ENCODE assay signal across 24 cellular contexts in the genomic region with DNA sequence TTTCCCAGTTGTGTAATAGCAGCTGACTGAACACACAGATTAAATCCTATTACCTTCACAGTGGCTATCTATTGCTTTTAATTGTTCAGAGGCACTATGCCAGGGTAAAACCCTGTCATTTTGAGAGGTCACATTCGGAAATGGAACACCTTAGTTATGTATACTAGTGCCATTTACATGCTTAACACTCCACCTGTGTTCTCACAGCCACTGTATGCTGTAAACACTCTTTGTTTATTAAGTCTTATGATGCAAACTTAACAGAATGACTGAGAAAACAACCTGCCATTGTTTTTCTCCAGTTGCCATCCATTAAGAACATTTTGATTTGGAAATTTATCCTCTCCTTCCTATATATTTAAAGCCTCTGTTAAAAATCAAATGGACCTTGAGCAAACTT.
DNase-seq lines count a peak whose midpoint lies in the region; ATAC-seq, FAIRE-seq and TF ChIP-seq lines count a peak whose summit lies in the region.
"Had no signal": no experiment of that assay in that cellular context is flagged by ENCODE, and none has a peak within 500 bp of the region (broad histone marks: within the 10 kb centered on the region; RNA-seq: fewer than 3 reads in every experiment).

No MANE protein-coding gene starts in this region.

- DNase-seq in COR-L47 (lab: John Stamatoyannopoulos, UW) (peak; percentile 37), H1 (ENCODE audit: low read depth in 1 of 2, low spot score in 2 of 2) (no peak), NCI-H1105 (lab: John Stamatoyannopoulos, UW) (no peak)
- DNase-seq in CD4-positive, alpha-beta T cell: no peak
- DNase-seq in activated CD4-positive, alpha-beta memory T cell treated with anti-CD3 and anti-CD28 coated beads for 36 hours: no peak
- DNase-seq: Calu3; CD4-positive, CD25-positive, alpha-beta regulatory T cell; DMS153; H7; HFFc6; NCI-H1092 treated with DMSO at 0.1 percent for 48 hours; NCI-H146; NCI-H2029; NCI-H226; NCI-H524 treated with DMSO at 0.1 percent for 48 hours; SJCRH30; T-cell had no signal

- peak overlapping the region; percentile 33 to 41; a peak in 2 of 4 replicates for H3K4me2 ChIP-seq in H1 (ENCODE audit: insufficient read depth in 1 of 2, low read depth in 2 of 2, low read length in 2 of 2)
- H3K4me2 ChIP-seq: KMS-11 had no signal

- H3K14ac ChIP-seq in H1 (ENCODE audit: insufficient read length): no peak overlapping the region

- H3K27me3 Mint-ChIP-seq in nephron (ENCODE audit: low read depth): peaks cover 4% of the 10 kb centered on the region
- H3K27me3 Mint-ChIP-seq in CD4-positive, alpha-beta T cell: no peaks in the 10 kb centered on the region
- no peaks in the 10 kb centered on the region for H3K27me3 Mint-ChIP-seq in activated CD4-positive, alpha-beta memory T cell treated with anti-CD3 and anti-CD28 coated beads for 36 hours
- H3K27me3 Mint-ChIP-seq: CD4-positive, CD25-positive, alpha-beta regulatory T cell; T-cell had no signal

- TF ChIP-seq RAD21 in H1 (IDR thresholded peaks at IDR 0.05 in 1 of 2, conservative IDR thresholded peaks at IDR 0.05 in 1 of 2; ENCODE audit: low read depth in 2 of 2, low read length in 2 of 2): no peak

- no peak overlapping the region for H4K8ac ChIP-seq in H1 (ENCODE audit: extremely low read depth, insufficient read depth, low read length)

- H3K18ac ChIP-seq in H1 (ENCODE audit: extremely low read depth, low read length): no peak overlapping the region

- H3K27ac Mint-ChIP-seq in nephron: peak overlapping the region in 2 of 3 experiments; percentile 13 to 92
- no peak overlapping the region for H3K27ac Mint-ChIP-seq in CD4-positive, alpha-beta T cell
- no peak overlapping the region for H3K27ac Mint-ChIP-seq in activated CD4-positive, alpha-beta memory T cell treated with anti-CD3 and anti-CD28 coated beads for 36 hours
- H3K27ac Mint-ChIP-seq: CD4-positive, CD25-positive, alpha-beta regulatory T cell; HFFc6; T-cell had no signal

- no peak for TF ChIP-seq CTCF in H1 (IDR thresholded peaks at IDR 0.05; ENCODE audit: control extremely low read depth in 1 of 3, insufficient read depth in 1 of 3, low read depth in 1 of 3, low read length in 3 of 3)
- TF ChIP-seq CTCF in nephron (IDR thresholded peaks at IDR 0.05; ENCODE audit: unreplicated experiment in 3 of 3): no peak
- no peak for TF ChIP-seq CTCF in CD4-positive, alpha-beta T cell (IDR thresholded peaks at IDR 0.05)

- peaks cover 19% of the 10 kb centered on the region for H3K4me1 ChIP-seq in HUES6 (ENCODE audit: control insufficient read depth, insufficient read depth, low read length)
- H3K4me1 ChIP-seq in H1 (replicated peaks in 1 of 4; ENCODE audit: control insufficient read depth in 3 of 4, insufficient read depth in 4 of 4, low read length in 3 of 4): peaks cover 0 to 9% (median 2%) of the 10 kb centered on the region in 4 experiments; a peak in 1 of 7 replicates
- H3K4me1 ChIP-seq: SJCRH30 had no signal

- H3K27me3 ChIP-seq in HUES6 (ENCODE audit: control insufficient read depth, insufficient read depth, low read length): no peaks in the 10 kb centered on the region
- H3K27me3 ChIP-seq in H1 (replicated peaks in 1 of 4; ENCODE audit: control insufficient read depth in 3 of 4, extremely low read depth in 1 of 4, insufficient read depth in 3 of 4, low read length in 3 of 4): no peaks in the 10 kb centered on the region
- no peaks in the 10 kb centered on the region for H3K27me3 ChIP-seq in CD4-positive, alpha-beta T cell (ENCODE audit: control insufficient read depth, insufficient read depth, low read length)
- H3K27me3 ChIP-seq: SJCRH30 had no signal

- no peak for FAIRE-seq in H1 (lab: Jason Lieb, UNC)
- FAIRE-seq: GM12891 had no signal

- ATAC-seq in CD4-positive, alpha-beta T cell (ENCODE audit: poor library complexity): no peak
- ATAC-seq in GM21737 (IDR thresholded peaks at IDR 0.05; ENCODE audit: unreplicated experiment): no peak
- ATAC-seq: Panc1, T-cell had no signal

- H2BK5ac ChIP-seq in H1 (ENCODE audit: low read depth, low read length): no peak overlapping the region

- H2BK120ac ChIP-seq in H1 (replicated peaks; ENCODE audit: low read depth, low read length): no peak overlapping the region

- H3K56ac ChIP-seq in H1 (replicated peaks; ENCODE audit: insufficient read length, low read depth, low read length): no peak overlapping the region

- H3K4ac ChIP-seq in H1 (replicated peaks; ENCODE audit: insufficient read length, low read depth, low read length): no peak overlapping the region

- H3K4me3 Mint-ChIP-seq in nephron: no peak overlapping the region
- no peak overlapping the region for H3K4me3 Mint-ChIP-seq in CD4-positive, alpha-beta T cell
- no peak overlapping the region for H3K4me3 Mint-ChIP-seq in activated CD4-positive, alpha-beta memory T cell treated with anti-CD3 and anti-CD28 coated beads for 36 hours
- H3K4me3 Mint-ChIP-seq: CD4-positive, CD25-positive, alpha-beta regulatory T cell; HFFc6; T-cell had no signal

- H2AFZ ChIP-seq in H1 (ENCODE audit: low read length): no peak overlapping the region

- no peaks in the 10 kb centered on the region for H3K79me1 ChIP-seq in H1 (ENCODE audit: low read depth, low read length)

- intact Hi-C loops in CD4-positive, alpha-beta T cell (cut with DNase I, micrococcal nuclease): no loop called here
- intact Hi-C loops in activated CD4-positive, alpha-beta memory T cell treated with anti-CD3 and anti-CD28 coated beads for 36 hours (cut with micrococcal nuclease): no loop called here

- H4K5ac ChIP-seq in H1 (ENCODE audit: insufficient read length, low read depth, low read length): no peak overlapping the region

- H3K9ac ChIP-seq in HUES6 (ENCODE audit: low read length): no peak overlapping the region
- H3K9ac ChIP-seq in H1 (replicated peaks in 1 of 4; ENCODE audit: extremely low read depth in 1 of 4, low read depth in 3 of 4, low read length in 3 of 4): no peak overlapping the region; a peak in 1 of 7 replicates
- H3K9ac ChIP-seq: KMS-11 had no signal

- H3K9me3 ChIP-seq in HUES6 (ENCODE audit: control insufficient read depth, insufficient read depth, low read depth, low read length): no peaks in the 10 kb centered on the region
- H3K9me3 ChIP-seq in H1 (ENCODE audit: insufficient read depth in 2 of 2, low read depth in 1 of 2, low read length in 1 of 2): no peaks in the 10 kb centered on the region
- H3K9me3 ChIP-seq in CD4-positive, alpha-beta T cell (ENCODE audit: control insufficient read depth, low read length): no peaks in the 10 kb centered on the region
- H3K9me3 ChIP-seq: SJCRH30 had no signal

- POLR2A ChIA-PET in H1 (lab: Charles Lee; ENCODE audit: partially characterized antibody): no interaction called here
- POLR2A ChIA-PET in CD4-positive, alpha-beta T cell (lab: Charles Lee): no interaction called here
- POLR2A ChIA-PET in activated CD4-positive, alpha-beta memory T cell treated with anti-CD3 and anti-CD28 coated beads for 36 hours (lab: Charles Lee): no interaction called here

- H3K23me2 ChIP-seq in H1 (ENCODE audit: low read depth, low read length): no peaks in the 10 kb centered on the region

- H2AK5ac ChIP-seq in H1 (ENCODE audit: low read depth, low read length): no peak overlapping the region

- no peak overlapping the region for H3K4me3 ChIP-seq in HUES6 (ENCODE audit: low read depth, low read length)
- peak overlapping the region in 1 of 4 experiments; percentile 6; a peak in 1 of 8 replicates for H3K4me3 ChIP-seq in H1 (ENCODE audit: extremely low read depth in 1 of 4, insufficient read depth in 2 of 4, low read depth in 3 of 4, low read length in 4 of 4)
- H3K4me3 ChIP-seq: SJCRH30 had no signal

- no peak overlapping the region for H2BK15ac ChIP-seq in H1 (ENCODE audit: low read length)

- H2BK12ac ChIP-seq in H1 (ENCODE audit: low read depth, low read length): no peak overlapping the region

- H4K91ac ChIP-seq in H1 (replicated peaks; ENCODE audit: insufficient read length, low read length): no peak overlapping the region

- no peak overlapping the region for H2BK20ac ChIP-seq in H1 (ENCODE audit: low read length)

- WGBS in H1 (ENCODE audit: extremely low coverage in 1 of 2, insufficient coverage in 1 of 2, insufficient read length in 1 of 2, insufficient replicate concordance in 2 of 2, low coverage in 1 of 2, low lambda C conversion rate in 2 of 2, missing lambda C conversion rate in 1 of 2), 2 experiments: 17% methylated on average over 1 of the region's 1 CpG; no CpG with 5 or more reads in 1 of the 2 experiments

- TF ChIP-seq EP300 in H1 (IDR thresholded peaks at IDR 0.05; ENCODE audit: borderline replicate concordance in 1 of 2, low read depth in 2 of 2, low read length in 2 of 2): no peak

- H3K79me2 ChIP-seq in H1 (ENCODE audit: control insufficient read depth in 1 of 2, insufficient read depth in 2 of 2, low read length in 2 of 2): no peaks in the 10 kb centered on the region

- peaks cover 32% of the 10 kb centered on the region for H3K4me1 Mint-ChIP-seq in nephron
- no peaks in the 10 kb centered on the region for H3K4me1 Mint-ChIP-seq in CD4-positive, alpha-beta T cell (ENCODE audit: low read depth)
- H3K4me1 Mint-ChIP-seq in activated CD4-positive, alpha-beta memory T cell treated with anti-CD3 and anti-CD28 coated beads for 36 hours (ENCODE audit: low read depth): no peaks in the 10 kb centered on the region
- H3K4me1 Mint-ChIP-seq: CD4-positive, CD25-positive, alpha-beta regulatory T cell had no signal

- CTCF ChIA-PET in H1 (lab: Charles Lee; ENCODE audit: partially characterized antibody): interaction anchor here (0.6 to 0.7 kb wide), 3 partner anchors 15 to 1539 kb away, joined by 3 to 4 read pairs (median 3); no protein-coding TSS in a partner anchor
- CTCF ChIA-PET in CD4-positive, alpha-beta T cell (lab: Charles Lee): interaction anchor here (0.7 kb wide), 1 partner anchor 47 kb away, joined by 3 read pairs; no protein-coding TSS in a partner anchor
- CTCF ChIA-PET in activated CD4-positive, alpha-beta memory T cell treated with anti-CD3 and anti-CD28 coated beads for 36 hours (lab: Charles Lee): interaction anchor here (0.6 kb wide), 1 partner anchor 606 kb away, joined by 3 read pairs; no protein-coding TSS in a partner anchor

- no peaks in the 10 kb centered on the region for H3K9me3 Mint-ChIP-seq in nephron
- no peaks in the 10 kb centered on the region for H3K9me3 Mint-ChIP-seq in CD4-positive, alpha-beta T cell
- H3K9me3 Mint-ChIP-seq in activated CD4-positive, alpha-beta memory T cell treated with anti-CD3 and anti-CD28 coated beads for 36 hours: no peaks in the 10 kb centered on the region
- H3K9me3 Mint-ChIP-seq: CD4-positive, CD25-positive, alpha-beta regulatory T cell; T-cell had no signal

- no peak overlapping the region for H3K23ac ChIP-seq in H1 (ENCODE audit: insufficient read length)

- peak overlapping the region; percentile 65; the same call in 1 of the 2 replicates for H3K27ac ChIP-seq in HUES6 (ENCODE audit: low read depth, low read length)
- H3K27ac ChIP-seq in H1 (ENCODE audit: low read depth, low read length): no peak overlapping the region
- H3K27ac ChIP-seq in CD4-positive, alpha-beta T cell (ENCODE audit: low read depth, low read length): no peak overlapping the region
- H3K27ac ChIP-seq: HL-60, KMS-11, SJCRH30 had no signal

- no peak for TF ChIP-seq POLR2A in H1 (IDR thresholded peaks at IDR 0.05; ENCODE audit: control extremely low read depth in 1 of 2, low read depth in 2 of 2, low read length in 2 of 2)

- no peaks in the 10 kb centered on the region for H4K20me1 ChIP-seq in H1 (replicated peaks in 1 of 2; ENCODE audit: control insufficient read depth in 1 of 2, insufficient read depth in 2 of 2, low read length in 2 of 2)

- H3K36me3 ChIP-seq in HUES6 (ENCODE audit: control insufficient read depth, insufficient read depth, low read length) (no peaks in the 10 kb centered on the region), H1 (ENCODE audit: control insufficient read depth in 2 of 4, insufficient read depth in 4 of 4, low read length in 3 of 4) (no peaks in the 10 kb centered on the region)
- H3K36me3 ChIP-seq: SJCRH30 had no signal

- no peaks in the 10 kb centered on the region for H3K36me3 Mint-ChIP-seq in nephron (ENCODE audit: low read depth)
- no peaks in the 10 kb centered on the region for H3K36me3 Mint-ChIP-seq in CD4-positive, alpha-beta T cell (ENCODE audit: low read depth)
- H3K36me3 Mint-ChIP-seq in activated CD4-positive, alpha-beta memory T cell treated with anti-CD3 and anti-CD28 coated beads for 36 hours: no peaks in the 10 kb centered on the region
- H3K36me3 Mint-ChIP-seq: CD4-positive, CD25-positive, alpha-beta regulatory T cell; T-cell had no signal

Comparison
In these comparisons a context has a peak if more than half of its experiments do, and no peak if none do; other contexts are left out.
1. H3K27ac Mint-ChIP-seq: peak in nephron (2 of 3); none in CD4-positive, alpha-beta T cell (single experiment) and activated CD4-positive, alpha-beta memory T cell treated with anti-CD3 and anti-CD28 coated beads for 36 hours (single experiment).